ENCODE assay signal across 24 cellular contexts in genomic region chr9:89821081-89821480, GRCh38.
A peak's percentile ranks its signal among the peaks of the same experiment; 100 is the strongest.
DNase-seq lines count a peak whose midpoint lies in the region; ATAC-seq, FAIRE-seq and TF ChIP-seq lines count a peak whose summit lies in the region.
"Had no signal": no experiment of that assay in that cellular context is flagged by ENCODE, and none has a peak within 500 bp of the region (broad histone marks: within the 10 kb centered on the region; RNA-seq: fewer than 3 reads in every experiment).

No MANE protein-coding gene starts in this region.

- no peak overlapping the region for H2AK9ac ChIP-seq in IMR-90 (replicated peaks; ENCODE audit: low read depth, low read length, poor library complexity)

- TF ChIP-seq POLR2A in IMR-90 (IDR thresholded peaks at IDR 0.05; ENCODE audit: low read depth, low read length) (no peak), GM12891 (IDR thresholded peaks at IDR 0.05; ENCODE audit: low read depth, low read length) (no peak), thyroid gland (IDR thresholded peaks at IDR 0.05) (no peak)

- H3K56ac ChIP-seq in IMR-90 (ENCODE audit: extremely low read depth, insufficient read depth, low read length): no peak overlapping the region

- H3K4ac ChIP-seq in IMR-90 (ENCODE audit: low read depth, low read length) (no peak overlapping the region), mesenchymal stem cell (ENCODE audit: low read depth in 1 of 2, low read length in 2 of 2) (no peak overlapping the region)

- WGBS in IMR-90 (ENCODE audit: extremely low coverage in 2 of 2, insufficient read length in 1 of 2), 2 experiments: 20% methylated on average over 2 of the region's 7 CpGs; no CpG with 5 or more reads in 1 of the 2 experiments
- 35% methylated on average over 5 of the region's 7 CpGs for WGBS in mesenchymal stem cell
- 74 to 76% methylated on average over 7 of the region's 7 CpGs for WGBS in thyroid gland, 2 donors

- DNase-seq in Daoy (ENCODE audit: low read depth): peak; percentile 34
- DNase-seq in IMR-90: no peak
- peak; percentile 49 for DNase-seq in choroid plexus epithelial cell (ENCODE audit: low read depth)
- DNase-seq in mesenchymal stem cell: peak; percentile 33
- DNase-seq in NCI-H1694 treated with DMSO at 0.1 percent for 48 hours (lab: John Stamatoyannopoulos, UW): no peak
- DNase-seq in GM12891 (ENCODE audit: insufficient read length, low spot score): no peak
- no peak for DNase-seq in cerebellar nuclear complex (lab: John Stamatoyannopoulos, UW)
- DNase-seq in thyroid gland: no peak
- DNase-seq: activated gamma-delta T cell treated with Interleukin-2 at 50 U/mL for 16 hours; dorsolateral prefrontal cortex; H7; heart left ventricle; lower lobe of right lung; NCI-H146; NCI-H2171; NCI-H524 treated with DMSO at 0.1 percent for 48 hours; occipital lobe; Peyer's patch; retina; stimulated activated CD8-positive, alpha-beta memory T cell treated with anti-CD3 and anti-CD28 coated beads, Interleukin-4, amount 100 ng/mL, for 48 hours; T-helper 2 cell; WERI-Rb-1 had no signal

- no peak overlapping the region for H2BK20ac ChIP-seq in IMR-90 (ENCODE audit: low read depth, low read length)

- no TSS peak for BruUV-seq in IMR-90 (replicated peaks; lab: Mats Ljungman, UMichigan)

- TF ChIP-seq CTCF in IMR-90 (conservative IDR thresholded peaks at IDR 0.05; ENCODE audit: low read depth, low read length) (no peak), choroid plexus epithelial cell (conservative IDR thresholded peaks at IDR 0.05; ENCODE audit: low read depth, low read length) (no peak), thyroid gland (IDR thresholded peaks at IDR 0.05) (no peak)

- H3K9me3 ChIP-seq in IMR-90 (ENCODE audit: control insufficient read depth, insufficient read depth, low read length) (no peaks in the 10 kb centered on the region), mesenchymal stem cell (ENCODE audit: control insufficient read depth, low read length) (no peaks in the 10 kb centered on the region), thyroid gland (no peaks in the 10 kb centered on the region)
- H3K9me3 ChIP-seq: heart left ventricle, lower lobe of right lung, Peyer's patch had no signal

- no peak overlapping the region for H4K8ac ChIP-seq in IMR-90 (ENCODE audit: low read depth in 2 of 2, low read length in 2 of 2)
- H4K8ac ChIP-seq in mesenchymal stem cell (ENCODE audit: low read length): no peak overlapping the region

- no peaks in the 10 kb centered on the region for H3K4me1 ChIP-seq in IMR-90 (ENCODE audit: control insufficient read depth, insufficient read depth, low read length)
- peaks cover 7% of the 10 kb centered on the region for H3K4me1 ChIP-seq in mesenchymal stem cell (ENCODE audit: control insufficient read depth, insufficient read depth, low read depth, low read length)
- no peaks in the 10 kb centered on the region for H3K4me1 ChIP-seq in thyroid gland

- POLR2A ChIA-PET in IMR-90 (lab: Charles Lee; ENCODE audit: unreplicated experiment): no interaction called here

- H3K9ac ChIP-seq in IMR-90 (ENCODE audit: low read depth, low read length): no peak overlapping the region
- no peak overlapping the region for H3K9ac ChIP-seq in mesenchymal stem cell (ENCODE audit: low read length)
- H3K9ac ChIP-seq: BLaER1 treated with 17β-estradiol and CSF1 and Interleukin-3, amounts not matched to agents 10 nM and 100 nM had no signal

- H4K91ac ChIP-seq in IMR-90 (ENCODE audit: insufficient read depth, low read depth, low read length) (no peak overlapping the region), mesenchymal stem cell (ENCODE audit: low read length) (no peak overlapping the region)

- H4K5ac ChIP-seq in IMR-90 (ENCODE audit: low read depth, low read length): no peak overlapping the region

- H3K18ac ChIP-seq in IMR-90 (ENCODE audit: low read depth, low read length) (no peak overlapping the region), mesenchymal stem cell (ENCODE audit: low read depth in 1 of 2, low read length in 2 of 2) (no peak overlapping the region)

- ATAC-seq in IMR-90 (ENCODE audit: low read depth): no peak
- ATAC-seq: heart left ventricle, K562, lower lobe of right lung had no signal

- no peaks in the 10 kb centered on the region for H4K20me1 ChIP-seq in IMR-90 (ENCODE audit: insufficient read depth, low read length)
- H4K20me1 ChIP-seq: BLaER1 treated with 17β-estradiol and CSF1 and Interleukin-3, amounts not matched to agents 10 nM and 100 nM had no signal

- CTCF ChIA-PET in IMR-90 (lab: Yijun Ruan, JAX): no interaction called here

- no peaks in the 10 kb centered on the region for H3K9me1 ChIP-seq in IMR-90 (ENCODE audit: insufficient read depth, low read length)

- H3K36me3 ChIP-seq in IMR-90 (ENCODE audit: control insufficient read depth, insufficient read depth, low read length): no peaks in the 10 kb centered on the region
- no peaks in the 10 kb centered on the region for H3K36me3 ChIP-seq in mesenchymal stem cell (ENCODE audit: control insufficient read depth in 1 of 2, insufficient read depth in 2 of 2, low read depth in 1 of 2, low read length in 2 of 2)
- no peaks in the 10 kb centered on the region for H3K36me3 ChIP-seq in thyroid gland
- H3K36me3 ChIP-seq: BLaER1 treated with 17β-estradiol and CSF1 and Interleukin-3, amounts not matched to agents 10 nM and 100 nM; heart left ventricle; lower lobe of right lung; Peyer's patch; WERI-Rb-1 had no signal

- intact Hi-C loops in IMR-90 (cut with micrococcal nuclease) (no loop called here), thyroid gland (cut with DNase I) (no loop called here)

- H3K14ac ChIP-seq in IMR-90 (replicated peaks; ENCODE audit: low read depth, low read length) (no peak overlapping the region), mesenchymal stem cell (ENCODE audit: low read length in 2 of 2) (no peak overlapping the region)

- no peak overlapping the region for H2AK5ac ChIP-seq in IMR-90 (ENCODE audit: low read depth, low read length)
- H2AK5ac ChIP-seq in mesenchymal stem cell (ENCODE audit: low read length, severe bottlenecking): no peak overlapping the region

- H3K4me3 ChIP-seq in IMR-90 (ENCODE audit: insufficient read depth, low read depth, low read length) (no peak overlapping the region), choroid plexus epithelial cell (ENCODE audit: low read depth, low read length) (no peak overlapping the region), mesenchymal stem cell (ENCODE audit: insufficient read depth in 1 of 2, low read depth in 1 of 2, low read length in 2 of 2) (no peak overlapping the region), thyroid gland (replicated peaks in 1 of 3) (no peak overlapping the region)
- H3K4me3 ChIP-seq: BLaER1 treated with 17β-estradiol and CSF1 and Interleukin-3, amounts not matched to agents 10 nM and 100 nM; dorsolateral prefrontal cortex; heart left ventricle; K562; lower lobe of right lung; Peyer's patch had no signal

- no peak overlapping the region for H2BK12ac ChIP-seq in mesenchymal stem cell (ENCODE audit: low read length in 2 of 2)

- H3K23ac ChIP-seq in IMR-90 (ENCODE audit: low read depth, low read length): no peak overlapping the region
- H3K23ac ChIP-seq in mesenchymal stem cell (ENCODE audit: low read length in 2 of 2): no peak overlapping the region

- no peak for TF ChIP-seq RAD21 in IMR-90 (IDR thresholded peaks at IDR 0.05; ENCODE audit: low read length)

- FAIRE-seq in GM12891 (lab: Jason Lieb, UNC): no peak
- FAIRE-seq: K562 had no signal

- dilution Hi-C loops in IMR-90 (cut with HindIII; ENCODE audit: low sequenced_read_pairs, unreplicated experiment): no loop called here

- no peak overlapping the region for H2BK5ac ChIP-seq in IMR-90 (ENCODE audit: low read depth, low read length, poor library complexity, severe bottlenecking)
- H2BK5ac ChIP-seq in mesenchymal stem cell (ENCODE audit: low read depth, low read length, poor library complexity, severe bottlenecking): no peak overlapping the region

- H3K27ac ChIP-seq in IMR-90 (ENCODE audit: insufficient read depth, low read length) (no peak overlapping the region), mesenchymal stem cell (ENCODE audit: low read length, poor library complexity, severe bottlenecking) (no peak overlapping the region), thyroid gland (no peak overlapping the region)
- H3K27ac ChIP-seq: BLaER1 treated with 17β-estradiol and CSF1 and Interleukin-3, amounts not matched to agents 10 nM and 100 nM; dorsolateral prefrontal cortex; heart left ventricle; lower lobe of right lung; Peyer's patch; WERI-Rb-1 had no signal

- H3K27me3 ChIP-seq in IMR-90 (ENCODE audit: control insufficient read depth, insufficient read depth, low read length) (no peaks in the 10 kb centered on the region), mesenchymal stem cell (ENCODE audit: control insufficient read depth in 1 of 2, insufficient read depth in 1 of 2, low read length in 2 of 2) (peaks cover 0 to 38% of the 10 kb centered on the region in 2 experiments), thyroid gland (no peaks in the 10 kb centered on the region)
- H3K27me3 ChIP-seq: BLaER1 treated with 17β-estradiol and CSF1 and Interleukin-3, amounts not matched to agents 10 nM and 100 nM; dorsolateral prefrontal cortex; heart left ventricle; Peyer's patch had no signal

- H3K4me2 ChIP-seq in IMR-90 (ENCODE audit: low read depth, low read length): no peak overlapping the region
- no peak overlapping the region for H3K4me2 ChIP-seq in mesenchymal stem cell (ENCODE audit: low read length, poor library complexity, severe bottlenecking)
- H3K4me2 ChIP-seq: BLaER1 treated with 17β-estradiol and CSF1 and Interleukin-3, amounts not matched to agents 10 nM and 100 nM had no signal

- H2AFZ ChIP-seq in IMR-90 (replicated peaks; ENCODE audit: low read length, poor library complexity): peak overlapping the region; percentile 26
- no peak overlapping the region for H2AFZ ChIP-seq in mesenchymal stem cell (ENCODE audit: low read depth, low read length)

- no peak overlapping the region for H2BK120ac ChIP-seq in IMR-90 (ENCODE audit: low read depth, low read length)
- no peak overlapping the region for H2BK120ac ChIP-seq in mesenchymal stem cell (ENCODE audit: low read depth, low read length)

- H2BK15ac ChIP-seq in IMR-90 (ENCODE audit: low read depth, low read length) (no peak overlapping the region), mesenchymal stem cell (ENCODE audit: low read depth, poor library complexity, severe bottlenecking) (no peak overlapping the region)

- H3K79me1 ChIP-seq in IMR-90 (ENCODE audit: low read depth in 1 of 2, low read length in 2 of 2) (no peaks in the 10 kb centered on the region), mesenchymal stem cell (replicated peaks; ENCODE audit: low read length, poor library complexity, severe bottlenecking) (no peaks in the 10 kb centered on the region)

- in situ Hi-C loops in IMR-90 (cut with MboI; ENCODE audit: low sequenced_read_pairs): no loop called here

TF ChIP-seq in GM12891, 5 proteins besides CTCF, POLR2A, EP300 and RAD21:
- TF ChIP-seq SPI1 (IDR thresholded peaks at IDR 0.05; ENCODE audit: low read depth, low read length) (no peak), POLR2AphosphoS5 (IDR thresholded peaks at IDR 0.05; ENCODE audit: low read depth, low read length) (no peak), POU2F2 (IDR thresholded peaks at IDR 0.05; ENCODE audit: low read depth, low read length) (no peak), PAX5 (IDR thresholded peaks at IDR 0.05; ENCODE audit: insufficient read depth, low read length, severe bottlenecking) (no peak), TAF1 (IDR thresholded peaks at IDR 0.05; ENCODE audit: low read depth, low read length) (no peak)

Comparison
In these comparisons a context has a peak if more than half of its experiments do, and no peak if none do; other contexts are left out.
1. DNase-seq: peak in Daoy (single experiment), choroid plexus epithelial cell (single experiment) and mesenchymal stem cell (single experiment); none in IMR-90 (single experiment), NCI-H1694 treated with DMSO at 0.1 percent for 48 hours (single experiment), GM12891 (single experiment), cerebellar nuclear complex (0 of 2) and thyroid gland (0 of 2).